Comparison of ENCODE assay signal across 1 cellular context in the genomic region with DNA sequence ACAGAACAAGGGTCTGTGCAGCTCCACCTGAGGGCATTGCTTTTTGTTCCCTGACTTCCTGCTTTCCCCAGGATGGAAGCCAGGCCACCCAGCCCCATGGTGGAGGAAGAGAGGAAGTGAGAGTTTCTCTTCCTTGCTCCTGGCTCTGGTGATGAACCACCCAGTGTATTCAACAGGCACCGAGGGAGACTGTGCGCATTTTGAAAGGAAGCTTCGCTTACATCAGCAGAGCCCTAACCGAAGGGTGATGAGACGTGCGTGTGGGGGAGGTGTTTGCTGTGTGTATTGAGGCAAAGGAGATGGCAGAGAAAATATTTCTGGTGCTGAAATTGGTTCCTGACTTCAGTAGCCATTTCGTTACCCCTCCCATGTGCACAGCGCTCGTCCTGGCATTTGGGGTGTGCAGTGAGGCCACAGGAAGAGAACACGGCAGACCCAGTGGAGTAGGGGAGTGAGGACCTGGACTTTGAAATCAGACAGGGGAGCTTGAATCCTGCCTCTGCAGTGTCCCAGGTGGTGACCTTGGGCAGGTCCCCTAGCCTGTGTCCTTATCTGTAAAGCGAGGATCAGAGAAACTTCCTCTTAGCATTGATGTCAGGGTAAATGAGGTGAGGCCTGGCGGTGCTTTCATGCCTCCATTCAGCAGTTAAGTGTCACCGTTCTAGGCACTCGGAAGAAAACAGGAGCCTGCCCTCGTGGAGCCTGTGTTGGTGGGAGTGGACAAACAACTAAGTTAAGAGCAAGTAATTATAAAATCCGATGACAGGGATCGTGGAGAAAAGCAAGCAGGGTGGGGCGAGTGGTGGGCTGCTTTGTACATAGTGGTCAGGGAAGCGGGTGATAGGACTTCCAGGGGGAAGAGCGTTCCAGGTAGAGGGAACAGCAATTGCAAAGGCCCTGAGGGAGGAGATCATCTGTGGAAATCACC.
A peak's percentile ranks its signal among the peaks of the same experiment; 100 is the strongest.
TF ChIP-seq lines count a peak whose summit lies in the region.

No MANE protein-coding gene starts in this region.

TF ChIP-seq in HepG2, 621 proteins besides CTCF, POLR2A, EP300 and RAD21 (continued from another document and continues in another):
- TF ChIP-seq RBM22 (optimal IDR thresholded peaks at IDR 0.05; ENCODE audit: low read length) (peak; percentile 100), ZNF33B (CRISPR knock-in tag; IDR thresholded peaks at IDR 0.05) (peak; percentile 21; the same call in 1 of the 2 replicates), ASH2L (IDR thresholded peaks at IDR 0.05; ENCODE audit: insufficient read length, low read depth, low read length) (peak; percentile 97), YY1 (IDR thresholded peaks at IDR 0.05; ENCODE audit: insufficient read depth, insufficient replicate concordance, low read depth, low read length) (peak; percentile 56), ZNF777 (CRISPR knock-in tag; IDR thresholded peaks at IDR 0.05) (peak; percentile 65; the same call in 1 of the 2 replicates), STAG1 (CRISPR knock-in tag; IDR thresholded peaks at IDR 0.05) (peak; percentile 41; the same call in 1 of the 2 replicates), ZBED4 (CRISPR knock-in tag; IDR thresholded peaks at IDR 0.05; ENCODE audit: borderline replicate concordance) (peak; percentile 92), PRDM15 (CRISPR knock-in tag; IDR thresholded peaks at IDR 0.05) (no peak), RXRA (CRISPR knock-in tag; IDR thresholded peaks at IDR 0.05) (peak; percentile 99), SOX13 (IDR thresholded peaks at IDR 0.05) (peak; percentile 27; the same call in 1 of the 2 replicates), SOX13 (CRISPR knock-in tag; conservative IDR thresholded peaks at IDR 0.05 in 1 of 2, IDR thresholded peaks at IDR 0.05 in 1 of 2) (peak in 1 of 2 experiments; percentile 93; a peak in 2 of 4 replicates), ZNF160 (CRISPR knock-in tag; IDR thresholded peaks at IDR 0.05) (peak; percentile 94; the same call in 1 of the 2 replicates), ZKSCAN8 (CRISPR knock-in tag; IDR thresholded peaks at IDR 0.05; ENCODE audit: borderline replicate concordance) (peak; percentile 94), REL (CRISPR knock-in tag; conservative IDR thresholded peaks at IDR 0.05) (peak; percentile 73; the same call in 1 of the 2 replicates), CHD2 (IDR thresholded peaks at IDR 0.05; ENCODE audit: low read depth, low read length) (peak; percentile 9; the same call in 1 of the 2 replicates), ZFP62 (CRISPR knock-in tag; IDR thresholded peaks at IDR 0.05) (no peak), KLF16 (CRISPR knock-in tag; IDR thresholded peaks at IDR 0.05) (peak in 1 of 2 experiments; percentile 94; a peak in 2 of 4 replicates), ZNF792 (CRISPR knock-in tag; IDR thresholded peaks at IDR 0.05) (peak; percentile 85), SMAD3 (CRISPR knock-in tag; IDR thresholded peaks at IDR 0.05) (peak; percentile 93; the same call in 1 of the 2 replicates), HOXA9 (CRISPR knock-in tag; IDR thresholded peaks at IDR 0.05; ENCODE audit: borderline replicate concordance) (peak; percentile 73), SP5 (CRISPR knock-in tag; IDR thresholded peaks at IDR 0.05; ENCODE audit: borderline replicate concordance, low read depth) (peak; percentile 94), ZFP41 (CRISPR knock-in tag; IDR thresholded peaks at IDR 0.05; ENCODE audit: borderline replicate concordance) (no peak), SKIL (CRISPR knock-in tag; IDR thresholded peaks at IDR 0.05; ENCODE audit: borderline replicate concordance) (peak; percentile 99), ZBTB42 (CRISPR knock-in tag; IDR thresholded peaks at IDR 0.05) (no peak), RBAK (CRISPR knock-in tag; IDR thresholded peaks at IDR 0.05) (no peak; the same call in 1 of the 2 replicates), ZNF556 (CRISPR knock-in tag; IDR thresholded peaks at IDR 0.05; ENCODE audit: borderline replicate concordance) (peak; percentile 91), HNRNPH1 (optimal IDR thresholded peaks at IDR 0.05; ENCODE audit: low read depth, low read length) (no peak), ZNF367 (CRISPR knock-in tag; IDR thresholded peaks at IDR 0.05; ENCODE audit: borderline replicate concordance) (no peak), ZNF589 (CRISPR knock-in tag; conservative IDR thresholded peaks at IDR 0.05) (peak; percentile 80), KDM6A (CRISPR knock-in tag; IDR thresholded peaks at IDR 0.05; ENCODE audit: low read depth) (peak; percentile 80; the same call in 1 of the 2 replicates), CBX1 (IDR thresholded peaks at IDR 0.05; ENCODE audit: low read depth) (peak; percentile 69), ZBTB25 (CRISPR knock-in tag; IDR thresholded peaks at IDR 0.05) (peak; percentile 60; the same call in 1 of the 2 replicates), HOXA3 (CRISPR knock-in tag; IDR thresholded peaks at IDR 0.05) (peak; percentile 94), CCAR2 (optimal IDR thresholded peaks at IDR 0.05; ENCODE audit: low read depth, low read length) (peak; percentile 66), ZNF275 (CRISPR knock-in tag; IDR thresholded peaks at IDR 0.05; ENCODE audit: borderline replicate concordance) (peak; percentile 89; the same call in 1 of the 2 replicates), LCORL (IDR thresholded peaks at IDR 0.05) (no peak), LCORL (CRISPR knock-in tag; IDR thresholded peaks at IDR 0.05) (peak; percentile 99), TP53 (CRISPR knock-in tag; conservative IDR thresholded peaks at IDR 0.05) (0 out of 2 replicates have a peak, but pooled peaks have one; percentile 70), DMAP1 (CRISPR knock-in tag; IDR thresholded peaks at IDR 0.05) (no peak; the same call in 1 of the 2 replicates), ZNF138 (CRISPR knock-in tag; IDR thresholded peaks at IDR 0.05; ENCODE audit: low read depth) (peak; percentile 77), CREBL2 (CRISPR knock-in tag; IDR thresholded peaks at IDR 0.05; ENCODE audit: borderline replicate concordance) (no peak)
- TF ChIP-seq, protein P1, sequence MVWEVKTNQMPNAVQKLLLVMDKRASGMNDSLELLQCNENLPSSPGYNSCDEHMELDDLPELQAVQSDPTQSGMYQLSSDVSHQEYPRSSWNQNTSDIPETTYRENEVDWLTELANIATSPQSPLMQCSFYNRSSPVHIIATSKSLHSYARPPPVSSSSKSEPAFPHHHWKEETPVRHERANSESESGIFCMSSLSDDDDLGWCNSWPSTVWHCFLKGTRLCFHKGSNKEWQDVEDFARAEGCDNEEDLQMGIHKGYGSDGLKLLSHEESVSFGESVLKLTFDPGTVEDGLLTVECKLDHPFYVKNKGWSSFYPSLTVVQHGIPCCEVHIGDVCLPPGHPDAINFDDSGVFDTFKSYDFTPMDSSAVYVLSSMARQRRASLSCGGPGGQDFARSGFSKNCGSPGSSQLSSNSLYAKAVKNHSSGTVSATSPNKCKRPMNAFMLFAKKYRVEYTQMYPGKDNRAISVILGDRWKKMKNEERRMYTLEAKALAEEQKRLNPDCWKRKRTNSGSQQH (CRISPR knock-in tag; IDR thresholded peaks at IDR 0.05; ENCODE audit: low read depth) = peak; percentile 91; the same call in 1 of the 2 replicates
- TF ChIP-seq, protein P2, sequence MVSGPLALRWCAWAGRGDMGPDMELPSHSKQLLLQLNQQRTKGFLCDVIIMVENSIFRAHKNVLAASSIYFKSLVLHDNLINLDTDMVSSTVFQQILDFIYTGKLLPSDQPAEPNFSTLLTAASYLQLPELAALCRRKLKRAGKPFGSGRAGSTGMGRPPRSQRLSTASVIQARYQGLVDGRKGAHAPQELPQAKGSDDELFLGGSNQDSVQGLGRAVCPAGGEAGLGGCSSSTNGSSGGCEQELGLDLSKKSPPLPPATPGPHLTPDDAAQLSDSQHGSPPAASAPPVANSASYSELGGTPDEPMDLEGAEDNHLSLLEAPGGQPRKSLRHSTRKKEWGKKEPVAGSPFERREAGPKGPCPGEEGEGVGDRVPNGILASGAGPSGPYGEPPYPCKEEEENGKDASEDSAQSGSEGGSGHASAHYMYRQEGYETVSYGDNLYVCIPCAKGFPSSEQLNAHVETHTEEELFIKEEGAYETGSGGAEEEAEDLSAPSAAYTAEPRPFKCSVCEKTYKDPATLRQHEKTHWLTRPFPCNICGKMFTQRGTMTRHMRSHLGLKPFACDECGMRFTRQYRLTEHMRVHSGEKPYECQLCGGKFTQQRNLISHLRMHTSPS (CRISPR knock-in tag; IDR thresholded peaks at IDR 0.05; ENCODE audit: low read depth) = peak; percentile 91
- TF ChIP-seq, protein P3, sequence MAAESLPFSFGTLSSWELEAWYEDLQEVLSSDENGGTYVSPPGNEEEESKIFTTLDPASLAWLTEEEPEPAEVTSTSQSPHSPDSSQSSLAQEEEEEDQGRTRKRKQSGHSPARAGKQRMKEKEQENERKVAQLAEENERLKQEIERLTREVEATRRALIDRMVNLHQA (CRISPR knock-in tag; IDR thresholded peaks at IDR 0.05) = no peak
